11 cellular contexts compared by ENCODE assay signal in genomic region chr2:55779459-55780421, GRCh38.
DNase-seq lines count a peak whose midpoint lies in the region; ATAC-seq lines count a peak whose summit lies in the region.
"Had no signal": no experiment of that assay in that cellular context is flagged by ENCODE, and none has a peak within 500 bp of the region (broad histone marks: within the 10 kb centered on the region; RNA-seq: fewer than 3 reads in every experiment).

No MANE protein-coding gene starts in this region.

- H3K36me3 Mint-ChIP-seq in immature natural killer cell: no peaks in the 10 kb centered on the region
- H3K36me3 Mint-ChIP-seq in activated CD8-positive, alpha-beta memory T cell treated with anti-CD3 and anti-CD28 coated beads, Interleukin-2, amount 10 ng/mL, durations not matched to agents 7 days and 5 days: no peaks in the 10 kb centered on the region
- H3K36me3 Mint-ChIP-seq: neural progenitor cell had no signal

- no peak for ATAC-seq in HG02852 (IDR thresholded peaks at IDR 0.05; ENCODE audit: unreplicated experiment)
- no peak for ATAC-seq in activated CD8-positive, alpha-beta memory T cell treated with anti-CD3 and anti-CD28 coated beads, Interleukin-2, amount 10 ng/mL, durations not matched to agents 7 days and 5 days

- no peak overlapping the region for H3K4me3 Mint-ChIP-seq in immature natural killer cell
- no peak overlapping the region for H3K4me3 Mint-ChIP-seq in activated CD8-positive, alpha-beta memory T cell treated with anti-CD3 and anti-CD28 coated beads, Interleukin-2, amount 10 ng/mL, durations not matched to agents 7 days and 5 days
- H3K4me3 Mint-ChIP-seq: neural progenitor cell had no signal

- H3K9me3 Mint-ChIP-seq in immature natural killer cell: peaks cover 0 to 7% (median 0%) of the 10 kb centered on the region in 6 donors
- H3K9me3 Mint-ChIP-seq in activated CD8-positive, alpha-beta memory T cell treated with anti-CD3 and anti-CD28 coated beads, Interleukin-2, amount 10 ng/mL, durations not matched to agents 7 days and 5 days (ENCODE audit: low read depth): no peaks in the 10 kb centered on the region

- peaks cover 0 to 4% (median 0%) of the 10 kb centered on the region in 3 donors for H3K27me3 Mint-ChIP-seq in immature natural killer cell (ENCODE audit: low read depth in 3 of 3)
- H3K27me3 Mint-ChIP-seq in activated CD8-positive, alpha-beta memory T cell treated with anti-CD3 and anti-CD28 coated beads, Interleukin-2, amount 10 ng/mL, durations not matched to agents 7 days and 5 days: peaks cover 6% of the 10 kb centered on the region

- no peak overlapping the region for H3K27ac Mint-ChIP-seq in immature natural killer cell
- no peak overlapping the region for H3K27ac Mint-ChIP-seq in activated CD8-positive, alpha-beta memory T cell treated with anti-CD3 and anti-CD28 coated beads, Interleukin-2, amount 10 ng/mL, durations not matched to agents 7 days and 5 days
- H3K27ac Mint-ChIP-seq: neural progenitor cell had no signal

- CTCF ChIA-PET in activated CD8-positive, alpha-beta memory T cell treated with anti-CD3 and anti-CD28 coated beads, Interleukin-2, amount 10 ng/mL, durations not matched to agents 7 days and 5 days (lab: Charles Lee): no interaction called here

- DNase-seq in GM04503 (ENCODE audit: low read depth) (peak; percentile 11), NCI-H460 (ENCODE audit: extremely low read depth, low read depth) (peak; percentile 84), dermis microvascular lymphatic vessel endothelial cell (ENCODE audit: low read depth in 2 of 2) (peak; percentile 79 to 84), pulmonary artery endothelial cell (ENCODE audit: low read depth, low spot score) (peak; percentile 71), mucosa of gallbladder (ENCODE audit: low spot score) (no peak), immature natural killer cell (no peak)
- no peak for DNase-seq in activated CD8-positive, alpha-beta memory T cell treated with anti-CD3 and anti-CD28 coated beads, Interleukin-2, amount 10 ng/mL, durations not matched to agents 7 days and 5 days
- DNase-seq: NCI-H1105 treated with DMSO at 0.1 percent for 48 hours, SJCRH30 had no signal

- H3K4me1 Mint-ChIP-seq in immature natural killer cell: no peaks in the 10 kb centered on the region
- no peaks in the 10 kb centered on the region for H3K4me1 Mint-ChIP-seq in activated CD8-positive, alpha-beta memory T cell treated with anti-CD3 and anti-CD28 coated beads, Interleukin-2, amount 10 ng/mL, durations not matched to agents 7 days and 5 days

Comparison
In these comparisons a context has a peak if more than half of its experiments do, and no peak if none do; other contexts are left out.
1. DNase-seq: peak in GM04503 (single experiment), NCI-H460 (single experiment), dermis microvascular lymphatic vessel endothelial cell (2 of 2) and pulmonary artery endothelial cell (single experiment); none in mucosa of gallbladder (single experiment), immature natural killer cell (0 of 3) and activated CD8-positive, alpha-beta memory T cell treated with anti-CD3 and anti-CD28 coated beads, Interleukin-2, amount 10 ng/mL, durations not matched to agents 7 days and 5 days (single experiment).